8 cellular contexts compared by ENCODE assay signal in genomic region chr1:38991638-38992449, GRCh38. TPM values are rescaled to one million over a fixed set of nuclear protein-coding genes. Genes with fewer than 3 reads are reported as not detected.
A peak's percentile ranks its signal among the peaks of the same experiment; 100 is the strongest.
DNase-seq lines count a peak whose midpoint lies in the region; ATAC-seq, FAIRE-seq and TF ChIP-seq lines count a peak whose summit lies in the region.

No MANE protein-coding gene starts in this region.

- no peaks in the 10 kb centered on the region for H3K9me3 Mint-ChIP-seq in CD4-positive, alpha-beta T cell
- no peaks in the 10 kb centered on the region for H3K9me3 Mint-ChIP-seq in H9

- H3F3A ChIP-seq in PC-3 (ENCODE audit: low read length, unreplicated experiment) = no peaks in the 10 kb centered on the region

- no peak overlapping the region for H2AK5ac ChIP-seq in H9 (ENCODE audit: insufficient read length, low read length)

- no peak overlapping the region for H2BK120ac ChIP-seq in H9 (ENCODE audit: low read depth, low read length, poor library complexity, severe bottlenecking)

- H3K4me1 ChIP-seq in H9 (ENCODE audit: insufficient read depth, low read length) = no peaks in the 10 kb centered on the region; the same call in 1 of the 2 replicates
- peaks cover 32% of the 10 kb centered on the region for H3K4me1 ChIP-seq in PC-3 (ENCODE audit: insufficient read depth, low read length)
- H3K4me1 ChIP-seq in skeletal muscle satellite cell (ENCODE audit: control insufficient read depth, insufficient read depth, low read length) = peaks cover 33% of the 10 kb centered on the region

- peaks cover 48% of the 10 kb centered on the region for H3K79me2 ChIP-seq in H9 (ENCODE audit: insufficient read depth, low read length)
- H3K79me2 ChIP-seq in PC-3 (ENCODE audit: low read length) = peaks cover 58% of the 10 kb centered on the region

- H3K4ac ChIP-seq in H9 (ENCODE audit: low read depth, low read length) = no peak overlapping the region; the same call in 1 of the 2 replicates

- peaks cover 46% of the 10 kb centered on the region for H3K36me3 Mint-ChIP-seq in CD4-positive, alpha-beta T cell (ENCODE audit: low read depth)
- peaks cover 29 to 48% (median 41%) of the 10 kb centered on the region in 3 experiments for H3K36me3 Mint-ChIP-seq in H9 (ENCODE audit: insufficient read depth in 1 of 3, low read depth in 3 of 3)

- H2BK12ac ChIP-seq in H9 (ENCODE audit: insufficient read length, low read depth, low read length) = no peak overlapping the region

- no CpG with 5 or more reads among the region's 32 CpGs for WGBS in H9 (ENCODE audit: extremely low coverage, insufficient read length, low lambda C conversion rate)

- no peaks in the 10 kb centered on the region for H3K27me3 Mint-ChIP-seq in CD4-positive, alpha-beta T cell
- no peaks in the 10 kb centered on the region for H3K27me3 Mint-ChIP-seq in H9 (ENCODE audit: low read depth)

- H3K18ac ChIP-seq in H9 (ENCODE audit: insufficient read length, low read depth, low read length) = peak overlapping the region; percentile 75

- BruUV-seq in PC-3 (replicated peaks; lab: Mats Ljungman, UMichigan) = no TSS peak

- TF ChIP-seq CTCF in CD4-positive, alpha-beta T cell (IDR thresholded peaks at IDR 0.05) = no peak
- TF ChIP-seq CTCF in H9 (conservative IDR thresholded peaks at IDR 0.05) (no peak), PC-3 (conservative IDR thresholded peaks at IDR 0.05; ENCODE audit: low read depth, low read length) (no peak), bronchial epithelial cell (IDR thresholded peaks at IDR 0.05; ENCODE audit: insufficient read depth, low read length, severe bottlenecking) (no peak)

- no peak overlapping the region for H2BK20ac ChIP-seq in H9 (ENCODE audit: low read depth, low read length, poor library complexity, severe bottlenecking)

- H3K27ac Mint-ChIP-seq in CD4-positive, alpha-beta T cell = peak overlapping the region; percentile 81
- peak overlapping the region; percentile 64 to 95 (median 74); a peak in 6 of 7 replicates for H3K27ac Mint-ChIP-seq in H9

- no peaks in the 10 kb centered on the region for H3K9me3 ChIP-seq in CD4-positive, alpha-beta T cell (ENCODE audit: control insufficient read depth, low read length)
- H3K9me3 ChIP-seq in H9 (ENCODE audit: control insufficient read depth, low read depth, low read length) (no peaks in the 10 kb centered on the region), PC-3 (ENCODE audit: low read length) (no peaks in the 10 kb centered on the region), skeletal muscle satellite cell (replicated peaks; ENCODE audit: low read length) (no peaks in the 10 kb centered on the region)

- peak overlapping the region; percentile 98 for H3K23ac ChIP-seq in H9 (ENCODE audit: insufficient read length, low read depth, low read length)

- H3K4me3 ChIP-seq in PC-3 (ENCODE audit: low read length) = peak overlapping the region; percentile 91
- peak overlapping the region; percentile 82 for H3K4me3 ChIP-seq in bronchial epithelial cell (ENCODE audit: low read depth, low read length)
- peak overlapping the region; percentile 91 for H3K4me3 ChIP-seq in skeletal muscle satellite cell (ENCODE audit: low read length)

- POLR2A ChIA-PET in CD4-positive, alpha-beta T cell (lab: Charles Lee) = interaction anchor here (0.6 to 4.1 kb wide), 3 partner anchors 15 to 34 kb away, joined by 3 to 30 read pairs (median 5); partner anchors contain the start of gene NDUFS5
- POLR2A ChIA-PET in PC-3 (lab: Charles Lee; ENCODE audit: unreplicated experiment) = no interaction called here

- intact Hi-C loops in CD4-positive, alpha-beta T cell (cut with DNase I, micrococcal nuclease) = loop anchor here (1.0 to 10.0 kb wide), 7 partner anchors 15 to 583 kb away; partner anchors contain the start of genes MYCBP (in 2 of the 2), NDUFS5 (in 1 of the 2), PABPC4 (in 1 of the 2) and RRAGC (in 1 of the 2)
- intact Hi-C loops in PC-3 (cut with micrococcal nuclease) = loop anchor here (2.0 to 5.0 kb wide), 2 partner anchors 35 to 119 kb away; partner anchors contain the start of genes MYCBP and NDUFS5

- H3K9me2 ChIP-seq in PC-3 (replicated peaks; ENCODE audit: low read length) = no peaks in the 10 kb centered on the region

- no peaks in the 10 kb centered on the region for H4K20me1 ChIP-seq in H9 (ENCODE audit: control insufficient read depth, insufficient read depth, insufficient read length)
- H4K20me1 ChIP-seq in PC-3 (ENCODE audit: low read length) = peaks cover 34% of the 10 kb centered on the region

- FAIRE-seq in bronchial epithelial cell (lab: Jason Lieb, UNC) = no peak

- peaks cover 50% of the 10 kb centered on the region for H3K4me1 Mint-ChIP-seq in CD4-positive, alpha-beta T cell (ENCODE audit: low read depth)
- H3K4me1 Mint-ChIP-seq in H9 = peaks cover 43 to 54% of the 10 kb centered on the region in 2 experiments

- peak overlapping the region; percentile 82 for H3K56ac ChIP-seq in H9 (ENCODE audit: insufficient read length, low read depth, low read length)

- peaks cover 13% of the 10 kb centered on the region for H3K23me2 ChIP-seq in H9 (ENCODE audit: insufficient read length, low read depth, low read length, poor library complexity, severe bottlenecking)

- peak overlapping the region; percentile 90 for H3K4me3 Mint-ChIP-seq in CD4-positive, alpha-beta T cell
- H3K4me3 Mint-ChIP-seq in H9 = peak overlapping the region; percentile 84 to 91

- H3K79me1 ChIP-seq in H9 (ENCODE audit: insufficient read depth, low read depth, low read length, poor library complexity, severe bottlenecking) = no peaks in the 10 kb centered on the region

- H3K9ac ChIP-seq in H9 (ENCODE audit: extremely low read depth, insufficient read length, low read length) (peak overlapping the region; percentile 99), PC-3 (ENCODE audit: low read length) (peak overlapping the region; percentile 93), skeletal muscle satellite cell (ENCODE audit: low read depth, low read length) (peak overlapping the region; percentile 97)

- H4K5ac ChIP-seq in H9 (ENCODE audit: insufficient read length, low read depth, low read length) = no peak overlapping the region

- no peak overlapping the region for H4K91ac ChIP-seq in H9 (ENCODE audit: insufficient read length, low read depth, low read length)

- H2BK15ac ChIP-seq in H9 (ENCODE audit: low read depth, low read length) = no peak overlapping the region

- CTCF ChIA-PET in CD4-positive, alpha-beta T cell (lab: Charles Lee) = interaction anchor here (1.5 to 1.6 kb wide), 2 partner anchors 12 to 28 kb away, joined by 3 to 8 read pairs; no protein-coding TSS in a partner anchor
- CTCF ChIA-PET in PC-3 (lab: Charles Lee) = no interaction called here

- H3K4me2 ChIP-seq in H9 (ENCODE audit: insufficient read depth, insufficient read length, low read length) (peak overlapping the region; percentile 100), PC-3 (ENCODE audit: low read length) (peak overlapping the region; percentile 92), skeletal muscle satellite cell (ENCODE audit: low read length) (peak overlapping the region; percentile 85)

- peak overlapping the region; percentile 87 for H2BK5ac ChIP-seq in H9 (ENCODE audit: insufficient read length, low read length)

- H3K36me3 ChIP-seq in PC-3 (ENCODE audit: low read depth, low read length) (peaks cover 15% of the 10 kb centered on the region), bronchial epithelial cell (ENCODE audit: control insufficient read depth, insufficient read depth, low read length) (peaks cover 3% of the 10 kb centered on the region), skeletal muscle satellite cell (ENCODE audit: insufficient read depth, low read length) (peaks cover 13% of the 10 kb centered on the region)

- peak overlapping the region; percentile 89 for H3K27ac ChIP-seq in CD4-positive, alpha-beta T cell (ENCODE audit: low read depth, low read length)
- H3K27ac ChIP-seq in H9 (ENCODE audit: insufficient read length, low read depth, low read length) = peak overlapping the region; percentile 78
- peak overlapping the region; percentile 46; the same call in 1 of the 2 replicates for H3K27ac ChIP-seq in PC-3 (ENCODE audit: low read length)

- H2AFZ ChIP-seq in H9 (ENCODE audit: low read length) = no peak overlapping the region
- H2AFZ ChIP-seq in PC-3 (ENCODE audit: low read length) = no peak overlapping the region

- peak overlapping the region; percentile 99 for H3K14ac ChIP-seq in H9 (ENCODE audit: insufficient read depth, low read length)

- no peak overlapping the region for H3T11ph ChIP-seq in H9 (ENCODE audit: low read length)

- peak; percentile 1 for ATAC-seq in CD4-positive, alpha-beta T cell (ENCODE audit: poor library complexity)
- ATAC-seq in PC-3 = peak; percentile 24
- ATAC-seq in GM18907 (IDR thresholded peaks at IDR 0.05; ENCODE audit: unreplicated experiment) = no peak
- ATAC-seq in HG03439 (IDR thresholded peaks at IDR 0.05; ENCODE audit: unreplicated experiment) = no peak

- no peaks in the 10 kb centered on the region for H3K27me3 ChIP-seq in CD4-positive, alpha-beta T cell (ENCODE audit: control insufficient read depth, insufficient read depth, low read length)
- no peaks in the 10 kb centered on the region for H3K27me3 ChIP-seq in H9 (ENCODE audit: insufficient read depth, low read length)
- H3K27me3 ChIP-seq in PC-3 (ENCODE audit: low read length) = no peaks in the 10 kb centered on the region
- no peaks in the 10 kb centered on the region for H3K27me3 ChIP-seq in bronchial epithelial cell (ENCODE audit: control insufficient read depth, insufficient read depth, low read length)
- H3K27me3 ChIP-seq in skeletal muscle satellite cell (ENCODE audit: control insufficient read depth, insufficient read depth, low read length) = no peaks in the 10 kb centered on the region

- peak in 2 of 10 experiments; percentile 6 to 7 for DNase-seq in CD4-positive, alpha-beta T cell
- DNase-seq in H9 (peak; percentile 44), PC-3 (peak; percentile 45), bronchial epithelial cell (ENCODE audit: low read depth) (no peak), inferior parietal cortex (ENCODE audit: extremely low spot score) (peak; percentile 49)

- no peak overlapping the region for H4K8ac ChIP-seq in H9 (replicated peaks; ENCODE audit: insufficient read length, low read depth, low read length)

RNA-seq across cellular contexts. Expression of gene AKIRIN1, which starts 0.8 kb away (rescaled TPM):
- total RNA-seq in CD4-positive, alpha-beta T cell = 100 to 1,000 TPM; 108 to 112 TPM
- total RNA-seq in H9 (2021) (235 and 237 TPM in 2 replicates), PC-3 (2014; rRNA removed) (58.6 and 77.3 TPM in 2 replicates), bronchial epithelial cell (37.9 and 46.9 TPM in 2 replicates)
- 42.8 and 50.0 TPM in 2 replicates for total RNA-seq in skeletal muscle satellite cell (2012; rRNA removed)

RNA-seq across cellular contexts. Expression of gene NDUFS5, which starts 34.3 kb away (rescaled TPM):
- 100 to 1,000 TPM; 153 to 156 TPM for total RNA-seq in CD4-positive, alpha-beta T cell
- total RNA-seq in H9 (2021) = 367 and 376 TPM in 2 replicates
- total RNA-seq in PC-3 (2014; rRNA removed) = 760 and 864 TPM in 2 replicates
- 417 and 613 TPM in 2 replicates for total RNA-seq in bronchial epithelial cell
- 286 and 452 TPM in 2 replicates for total RNA-seq in skeletal muscle satellite cell (2012; rRNA removed)

RNA-seq across cellular contexts. Expression of gene RHBDL2, which starts 50.2 kb away (rescaled TPM):
- not detected for total RNA-seq in CD4-positive, alpha-beta T cell
- total RNA-seq in H9 (2021) = 0.15 TPM in 1 of 2 replicates, not detected in the other
- total RNA-seq in PC-3 (2014; rRNA removed) = 3.6 and 10.0 TPM in 2 replicates
- 5.0 and 18.7 TPM in 2 replicates for total RNA-seq in bronchial epithelial cell
- total RNA-seq in skeletal muscle satellite cell (2012; rRNA removed) = 0.44 and 0.51 TPM in 2 replicates

Comparison
In these comparisons a context has a peak if more than half of its experiments do, and no peak if none do; other contexts are left out.
1. ATAC-seq: peak in CD4-positive, alpha-beta T cell (single experiment) and PC-3 (single experiment); none in GM18907 (single experiment) and HG03439 (single experiment).
2. Peak in every context shown above with its lines, with median percentiles within 50 percentile points of each other: H3K27ac ChIP-seq, H3K4me2 ChIP-seq, H3K9ac ChIP-seq and H3K4me3 ChIP-seq.